Comparison of ENCODE assay signal across 1 cellular context in the genomic region with DNA sequence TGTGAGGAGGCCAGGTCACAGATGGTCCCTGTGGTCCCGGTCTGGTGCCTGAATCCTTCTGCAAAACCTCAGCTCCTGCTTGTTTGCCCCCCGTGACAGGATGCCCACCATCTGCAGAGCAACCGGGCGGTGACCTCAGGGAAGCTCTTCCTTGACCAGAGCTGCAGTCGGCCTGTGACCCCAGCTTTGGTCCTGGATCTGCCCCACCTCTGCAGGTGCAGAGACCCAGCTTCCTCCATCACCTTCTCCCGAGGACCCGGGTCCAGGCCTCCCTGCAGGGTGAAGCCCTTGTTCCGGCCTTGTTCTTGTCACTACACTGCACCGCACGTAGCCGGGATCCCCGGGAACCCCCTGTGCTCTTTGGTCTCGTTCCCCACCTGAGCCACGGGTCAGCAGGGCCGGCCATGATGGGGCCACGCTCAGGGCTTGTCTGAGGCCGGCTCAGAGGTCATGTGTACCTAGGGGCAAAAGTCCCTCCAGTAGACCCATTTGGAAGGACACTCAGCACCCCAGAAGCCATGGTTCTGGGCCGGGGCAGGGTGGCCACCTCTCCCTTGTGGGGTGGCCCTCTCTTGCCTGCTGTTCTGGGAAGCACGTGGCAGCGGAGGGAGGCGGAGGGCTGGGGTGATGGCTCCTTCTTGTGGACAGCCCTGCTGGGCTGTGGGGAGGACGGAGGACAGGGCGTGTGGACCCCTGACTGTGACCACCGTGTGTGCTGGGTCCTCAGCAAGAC.
TF ChIP-seq lines count a peak whose summit lies in the region.

No MANE protein-coding gene starts in this region.

TF ChIP-seq in K562, 482 proteins besides CTCF, POLR2A, EP300 and RAD21:
- TF ChIP-seq, protein P1, sequence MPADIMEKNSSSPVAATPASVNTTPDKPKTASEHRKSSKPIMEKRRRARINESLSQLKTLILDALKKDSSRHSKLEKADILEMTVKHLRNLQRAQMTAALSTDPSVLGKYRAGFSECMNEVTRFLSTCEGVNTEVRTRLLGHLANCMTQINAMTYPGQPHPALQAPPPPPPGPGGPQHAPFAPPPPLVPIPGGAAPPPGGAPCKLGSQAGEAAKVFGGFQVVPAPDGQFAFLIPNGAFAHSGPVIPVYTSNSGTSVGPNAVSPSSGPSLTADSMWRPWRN (IDR thresholded peaks at IDR 0.05; ENCODE audit: low read depth): no peak
- no peak for TF ChIP-seq SMAD3 (CRISPR knock-in tag; conservative IDR thresholded peaks at IDR 0.05)
- peak; percentile 32; the same call in 1 of the 2 replicates for TF ChIP-seq POLR2G (IDR thresholded peaks at IDR 0.05; ENCODE audit: low read depth, low read length)
- TF ChIP-seq RBFOX2 (IDR thresholded peaks at IDR 0.05; ENCODE audit: low read depth, low read length): 0 out of 2 replicates have a peak, but pooled peaks have one; percentile 7
- TF ChIP-seq, protein P2, sequence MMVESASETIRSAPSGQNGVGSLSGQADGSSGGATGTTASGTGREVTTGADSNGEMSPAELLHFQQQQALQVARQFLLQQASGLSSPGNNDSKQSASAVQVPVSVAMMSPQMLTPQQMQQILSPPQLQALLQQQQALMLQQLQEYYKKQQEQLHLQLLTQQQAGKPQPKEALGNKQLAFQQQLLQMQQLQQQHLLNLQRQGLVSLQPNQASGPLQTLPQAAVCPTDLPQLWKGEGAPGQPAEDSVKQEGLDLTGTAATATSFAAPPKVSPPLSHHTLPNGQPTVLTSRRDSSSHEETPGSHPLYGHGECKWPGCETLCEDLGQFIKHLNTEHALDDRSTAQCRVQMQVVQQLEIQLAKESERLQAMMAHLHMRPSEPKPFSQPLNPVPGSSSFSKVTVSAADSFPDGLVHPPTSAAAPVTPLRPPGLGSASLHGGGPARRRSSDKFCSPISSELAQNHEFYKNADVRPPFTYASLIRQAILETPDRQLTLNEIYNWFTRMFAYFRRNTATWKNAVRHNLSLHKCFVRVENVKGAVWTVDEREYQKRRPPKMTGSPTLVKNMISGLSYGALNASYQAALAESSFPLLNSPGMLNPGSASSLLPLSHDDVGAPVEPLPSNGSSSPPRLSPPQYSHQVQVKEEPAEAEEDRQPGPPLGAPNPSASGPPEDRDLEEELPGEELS (CRISPR knock-in tag; IDR thresholded peaks at IDR 0.05; ENCODE audit: borderline replicate concordance): 0 out of 2 replicates have a peak, but pooled peaks have one; percentile 59
- TF ChIP-seq, protein P3, sequence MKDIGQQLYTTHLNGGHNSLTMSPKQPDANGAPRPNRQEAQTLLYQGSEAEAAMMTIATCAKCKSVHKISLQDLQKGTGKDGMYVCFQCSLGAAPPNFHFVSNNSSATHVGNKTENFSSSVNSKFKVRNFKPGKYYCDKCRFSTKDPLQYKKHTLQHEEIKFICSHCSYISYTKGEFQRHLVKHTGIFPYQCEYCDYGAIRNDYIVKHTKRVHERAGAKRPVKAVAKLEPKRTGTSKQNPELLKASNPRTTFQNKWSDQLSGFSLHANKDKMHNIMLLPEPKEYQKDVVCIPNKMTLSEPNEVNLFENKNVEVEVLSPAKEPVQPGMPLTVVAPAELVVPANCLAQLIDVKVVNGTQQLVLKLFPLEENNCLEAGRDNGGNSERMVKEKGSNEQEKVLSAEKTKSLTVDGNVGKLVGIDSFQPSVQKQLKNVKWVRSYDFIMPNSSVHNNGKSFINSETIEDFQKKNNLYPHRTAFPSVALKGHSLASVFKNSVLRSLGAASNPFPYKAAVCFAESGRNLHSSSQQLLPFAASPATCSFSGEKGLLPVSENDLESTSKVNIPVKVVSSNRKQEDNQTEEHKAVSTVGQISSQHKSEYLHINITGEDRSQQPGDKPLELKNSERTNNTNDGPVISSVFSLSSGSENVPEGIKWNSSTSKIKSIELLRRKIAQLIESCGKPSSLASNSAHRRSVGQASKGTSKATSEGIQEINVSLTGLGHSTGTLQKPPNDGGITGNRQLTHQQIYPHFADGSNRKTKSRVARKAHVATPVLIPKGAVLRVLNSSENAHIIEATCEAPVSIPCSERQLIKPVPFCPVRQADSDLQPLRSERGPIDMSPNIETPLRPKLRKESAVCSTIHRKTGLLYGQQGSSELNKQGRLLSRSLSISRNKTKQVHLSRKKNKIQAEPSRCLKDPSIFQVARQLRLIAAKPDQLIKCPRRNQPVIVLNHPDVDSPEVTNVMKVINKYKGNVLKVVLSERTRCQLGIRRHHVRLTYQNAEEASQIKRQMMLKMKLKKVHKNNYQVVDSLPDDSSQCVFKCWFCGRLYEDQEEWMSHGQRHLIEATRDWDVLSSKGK (CRISPR knock-in tag; IDR thresholded peaks at IDR 0.05): no peak
